10 cellular contexts compared by ENCODE assay signal in the genomic region with DNA sequence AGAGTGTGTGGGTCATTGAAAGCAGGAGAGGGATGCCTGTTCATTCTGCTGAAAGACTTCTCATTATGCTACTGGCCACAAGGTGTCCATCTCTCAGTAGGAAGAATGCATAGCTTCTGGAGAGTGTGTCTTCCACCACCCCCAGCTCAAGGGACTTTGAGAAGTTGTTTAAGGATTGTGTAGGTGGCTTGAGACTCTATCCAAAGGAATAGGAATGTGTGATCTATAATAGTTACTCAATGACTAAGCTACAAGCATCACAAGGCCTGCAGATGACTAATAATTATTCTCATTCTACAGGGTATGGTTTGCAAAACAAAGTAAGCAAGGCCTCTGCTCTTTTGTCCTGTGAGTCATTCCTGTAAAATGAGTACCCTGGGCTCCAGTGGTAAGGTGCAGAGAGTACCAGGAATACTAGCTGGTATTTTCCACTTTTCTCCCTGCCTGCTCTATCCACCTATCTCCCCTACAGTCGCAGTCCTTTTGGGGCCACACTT.
A peak's percentile ranks its signal among the peaks of the same experiment; 100 is the strongest.
DNase-seq lines count a peak whose midpoint lies in the region; ATAC-seq, FAIRE-seq and TF ChIP-seq lines count a peak whose summit lies in the region.
"Had no signal": no experiment of that assay in that cellular context is flagged by ENCODE, and none has a peak within 500 bp of the region (broad histone marks: within the 10 kb centered on the region; RNA-seq: fewer than 3 reads in every experiment).

No MANE protein-coding gene starts in this region.

- no peak overlapping the region for H3K27ac ChIP-seq in trophoblast cell (ENCODE audit: low read depth, low read length)

- FAIRE-seq in RCC 7860 (lab: Jason Lieb, UNC), result peak; percentile 99

- no peak overlapping the region for H3K4ac ChIP-seq in trophoblast cell (ENCODE audit: low read depth, low read length)

- H3K79me2 ChIP-seq in trophoblast cell (ENCODE audit: control insufficient read depth, insufficient read depth, low read length, poor library complexity), result no peaks in the 10 kb centered on the region

- no peak overlapping the region for H3K4me3 ChIP-seq in trophoblast cell (ENCODE audit: low read depth, low read length)

- H3K36me3 ChIP-seq in trophoblast cell (ENCODE audit: control insufficient read depth in 1 of 2, insufficient read depth in 2 of 2, low read length in 2 of 2), result no peaks in the 10 kb centered on the region

- TF ChIP-seq CTCF in GM10266 (IDR thresholded peaks at IDR 0.05; ENCODE audit: control insufficient read depth, insufficient read depth, low read depth, missing control alignments), result no peak

- no peak overlapping the region for H4K8ac ChIP-seq in trophoblast cell (ENCODE audit: low read depth, low read length)

- H2AFZ ChIP-seq in trophoblast cell (ENCODE audit: insufficient read depth, low read length, poor library complexity), result no peak overlapping the region

- H2BK5ac ChIP-seq in trophoblast cell (ENCODE audit: low read depth, low read length, poor library complexity), result no peak overlapping the region

- no peaks in the 10 kb centered on the region for H3K9me3 ChIP-seq in trophoblast cell (ENCODE audit: insufficient read depth, low read depth, low read length)

- no peak overlapping the region for H3K18ac ChIP-seq in trophoblast cell (ENCODE audit: low read length)

- no peak overlapping the region for H3K23ac ChIP-seq in trophoblast cell (ENCODE audit: low read length)

- H2AK5ac ChIP-seq in trophoblast cell (ENCODE audit: low read length), result no peak overlapping the region

- H3K4me2 ChIP-seq in trophoblast cell (ENCODE audit: low read length), result no peak overlapping the region

- no peak overlapping the region for H3K9ac ChIP-seq in trophoblast cell (ENCODE audit: low read length)

- H3K27me3 ChIP-seq in trophoblast cell (ENCODE audit: insufficient read depth, low read length), result no peaks in the 10 kb centered on the region

- peak; percentile 98 for ATAC-seq in esophagus mucosa
- ATAC-seq in GM18909 (IDR thresholded peaks at IDR 0.05; ENCODE audit: poor library complexity, unreplicated experiment), result no peak
- ATAC-seq: Right ventricle myocardium inferior had no signal

- no peak overlapping the region for H4K12ac ChIP-seq in trophoblast cell (ENCODE audit: low read depth, low read length)

- no peak overlapping the region for H2BK120ac ChIP-seq in trophoblast cell (ENCODE audit: insufficient read depth, low read length, poor library complexity)

- DNase-seq in GM04504 (ENCODE audit: low read depth) (peak; percentile 85), RCC 7860 (ENCODE audit: low spot score) (peak; percentile 100), trophoblast cell (peak; percentile 27 to 73), GM10266 (ENCODE audit: extremely low spot score) (no peak), GM19240 (ENCODE audit: insufficient read length, low spot score) (no peak), cerebellum (ENCODE audit: low spot score) (no peak)
- DNase-seq: naive B cell had no signal

- no peak overlapping the region for H2BK12ac ChIP-seq in trophoblast cell (ENCODE audit: low read length)

- H3K4me1 ChIP-seq in trophoblast cell (ENCODE audit: control insufficient read depth in 1 of 2, insufficient read depth in 2 of 2, low read length in 2 of 2), result peaks cover 2 to 3% of the 10 kb centered on the region in 2 experiments

- WGBS in trophoblast cell (ENCODE audit: extremely low coverage, insufficient coverage, insufficient read length), result no CpG with 5 or more reads among the region's 1 CpG

- no peaks in the 10 kb centered on the region for H3K79me1 ChIP-seq in trophoblast cell (ENCODE audit: low read length)

- H3K14ac ChIP-seq in trophoblast cell (ENCODE audit: low read length), result no peak overlapping the region

- H4K91ac ChIP-seq in trophoblast cell (ENCODE audit: low read depth, low read length), result no peak overlapping the region

Comparison
In these comparisons a context has a peak if more than half of its experiments do, and no peak if none do; other contexts are left out.
1. DNase-seq: peak in GM04504 (single experiment), RCC 7860 (single experiment) and trophoblast cell (2 of 2); none in GM10266 (single experiment), GM19240 (single experiment) and cerebellum (single experiment).